ENCODE assay signal across 9 cellular contexts in the genomic region with DNA sequence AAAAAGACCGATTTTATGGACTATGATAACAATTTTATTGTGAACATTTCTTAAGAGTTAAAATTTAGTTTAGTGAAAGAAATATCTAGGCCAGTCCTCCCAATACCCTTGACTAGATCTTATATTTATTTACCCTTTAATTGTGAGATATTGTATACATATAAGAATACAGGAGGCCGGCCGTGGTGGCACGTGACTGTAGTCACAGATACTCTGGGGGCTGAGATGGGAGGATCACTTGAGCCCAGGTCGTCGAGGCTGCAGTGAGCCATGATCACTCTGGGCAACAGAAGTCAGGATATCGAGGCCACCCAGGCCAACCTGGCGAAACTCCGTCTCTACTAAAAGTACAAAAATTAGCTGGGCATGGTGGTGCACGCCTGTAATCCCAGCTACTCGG. TPM values are rescaled to one million over a fixed set of nuclear protein-coding genes. Genes with fewer than 3 reads are reported as not detected.
A peak's percentile ranks its signal among the peaks of the same experiment; 100 is the strongest.
DNase-seq lines count a peak whose midpoint lies in the region; ATAC-seq and TF ChIP-seq lines count a peak whose summit lies in the region.
"Had no signal": no experiment of that assay in that cellular context is flagged by ENCODE, and none has a peak within 500 bp of the region (broad histone marks: within the 10 kb centered on the region; RNA-seq: fewer than 3 reads in every experiment).

No MANE protein-coding gene starts in this region.

- H3K9me3 ChIP-seq in body of pancreas: no peaks in the 10 kb centered on the region

- peaks cover 33% of the 10 kb centered on the region for H3K79me2 ChIP-seq in KMS-11 (ENCODE audit: insufficient read depth, low read depth)

- H3K4me1 Mint-ChIP-seq in natural killer cell: peaks cover 39 to 46% of the 10 kb centered on the region in 2 donors

- H3K36me3 ChIP-seq in KMS-11 (ENCODE audit: insufficient read depth) (no peaks in the 10 kb centered on the region), body of pancreas (replicated peaks in 1 of 2; ENCODE audit: insufficient read depth in 1 of 2, low read depth in 2 of 2) (peaks cover 2% of the 10 kb centered on the region in 2 donors)

- H2AFZ ChIP-seq in KMS-11 (ENCODE audit: low read depth): peak overlapping the region; percentile 80

- TF ChIP-seq POLR2A in body of pancreas (IDR thresholded peaks at IDR 0.05): no peak

- peak overlapping the region; percentile 98 for H3K27ac Mint-ChIP-seq in natural killer cell

- no peaks in the 10 kb centered on the region for H3K27me3 Mint-ChIP-seq in natural killer cell (ENCODE audit: low read depth in 2 of 2)

- TF ChIP-seq CTCF in C4-2B (conservative IDR thresholded peaks at IDR 0.05) (no peak), KMS-11 (conservative IDR thresholded peaks at IDR 0.05; ENCODE audit: low read depth, low read length) (no peak), body of pancreas (IDR thresholded peaks at IDR 0.05) (no peak), natural killer cell (IDR thresholded peaks at IDR 0.05) (no peak)

- 57 to 67% methylated on average over 10 to 11 of the region's 11 CpGs for WGBS in body of pancreas, 2 donors

- H3K27me3 ChIP-seq in KMS-11 (ENCODE audit: insufficient read depth, low read depth) (no peaks in the 10 kb centered on the region), body of pancreas (no peaks in the 10 kb centered on the region)

- H3K9me3 Mint-ChIP-seq in natural killer cell: no peaks in the 10 kb centered on the region

- H3K9ac ChIP-seq in KMS-11: peak overlapping the region; percentile 97

- peaks cover 26% of the 10 kb centered on the region for H3K4me1 ChIP-seq in KMS-11 (ENCODE audit: low read depth, poor library complexity, severe bottlenecking)
- H3K4me1 ChIP-seq in body of pancreas: peaks cover 27% of the 10 kb centered on the region

- no peaks in the 10 kb centered on the region for H4K20me1 ChIP-seq in KMS-11 (ENCODE audit: insufficient read depth)

- ATAC-seq in body of pancreas: no peak
- ATAC-seq in natural killer cell: no peak
- no peak for ATAC-seq in HG02885 (IDR thresholded peaks at IDR 0.05; ENCODE audit: poor library complexity, unreplicated experiment)

- H3K36me3 Mint-ChIP-seq in natural killer cell: no peaks in the 10 kb centered on the region

- no peak for DNase-seq in body of pancreas
- DNase-seq in natural killer cell: no peak
- no peak for DNase-seq in AG20443 (ENCODE audit: low spot score)
- DNase-seq in NCI-H2081 treated with DMSO at 0.1 percent for 48 hours (lab: John Stamatoyannopoulos, UW): no peak
- no peak for DNase-seq in iPS-NIHi7 (ENCODE audit: extremely low spot score)

- intact Hi-C loops in body of pancreas (cut with DNase I) (no loop called here), natural killer cell (cut with micrococcal nuclease) (loop anchor here (1.0 to 2.0 kb wide), 5 partner anchors 7 to 187 kb away; a partner anchor contains a TSS)

- H3K4me2 ChIP-seq in KMS-11: peak overlapping the region; percentile 81

- peak overlapping the region; percentile 84 for H3K27ac ChIP-seq in C4-2B
- H3K27ac ChIP-seq in KMS-11: peak overlapping the region; percentile 91
- H3K27ac ChIP-seq in body of pancreas: peak overlapping the region; percentile 74 to 89 (median 80)

- H3K4me3 ChIP-seq in KMS-11 (IDR thresholded peaks at IDR 0.05; ENCODE audit: insufficient read depth, low read depth, low read length) (no peak overlapping the region), body of pancreas (peak overlapping the region in 1 of 2 donors; percentile 91)

- peak overlapping the region; percentile 99 for H3K4me3 Mint-ChIP-seq in natural killer cell

RNA-seq across cellular contexts. Expression of a gene that starts 0.8 kb away (rescaled TPM):
- total RNA-seq in body of pancreas (10 to 100 TPM; 17.6 to 23.7 TPM), natural killer cell (10 to 100 TPM; 52.8 to 82.3 (median 72.0) TPM)

RNA-seq across cellular contexts. Expression of a gene that starts 8.0 kb away (rescaled TPM):
- total RNA-seq in body of pancreas (10 to 100 TPM; 26.4 to 43.6 TPM), natural killer cell (10 to 100 TPM; 17.5 to 25.9 (median 25.9) TPM)

RNA-seq across cellular contexts. Expression of a gene that starts 14.0 kb away (rescaled TPM):
- total RNA-seq in body of pancreas (under 1 TPM in 1 of 2 donors, not detected in 1; 0.26 TPM), natural killer cell (1 to 10 TPM in 1 of 3 donors, under 1 TPM in 2; 0.64 to 1.4 (median 0.80) TPM)
- total RNA-seq: glomerular endothelial cell had no signal

RNA-seq across cellular contexts. Expression of a gene that starts 51.1 kb away (rescaled TPM):
- 10 to 100 TPM; 27.0 to 29.3 TPM for total RNA-seq in body of pancreas
- total RNA-seq in natural killer cell: 10 to 100 TPM; 16.4 to 19.7 (median 18.5) TPM

RNA-seq across cellular contexts. Expression of a gene that starts 51.5 kb away (rescaled TPM):
- 10 to 100 TPM; 18.7 to 36.6 TPM for total RNA-seq in body of pancreas
- total RNA-seq in natural killer cell: 10 to 100 TPM; 36.2 to 64.9 (median 50.0) TPM
